1 cellular context compared by ENCODE assay signal in genomic region chr14:20429801-20430669, GRCh38.
TF ChIP-seq lines count a peak whose summit lies in the region.

No MANE protein-coding gene starts in this region.

TF ChIP-seq in HepG2, 621 proteins besides CTCF, POLR2A, EP300 and RAD21 (continues in another document):
- TF ChIP-seq ZZZ3 (CRISPR knock-in tag; IDR thresholded peaks at IDR 0.05; ENCODE audit: borderline replicate concordance) (no peak), ZNF318 (CRISPR knock-in tag; IDR thresholded peaks at IDR 0.05) (0 out of 2 replicates have a peak, but pooled peaks have one; percentile 30), RXRB (CRISPR knock-in tag; IDR thresholded peaks at IDR 0.05; ENCODE audit: borderline replicate concordance) (peak; percentile 35; the same call in 1 of the 2 replicates), RBM39 (IDR thresholded peaks at IDR 0.05; ENCODE audit: low read depth, low read length, poor library complexity, severe bottlenecking) (peak; percentile 45), THAP11 (CRISPR knock-in tag; IDR thresholded peaks at IDR 0.05) (0 out of 2 replicates have a peak, but pooled peaks have one; percentile 25), ZBTB33 (CRISPR knock-in tag; IDR thresholded peaks at IDR 0.05) (0 out of 2 replicates have a peak, but pooled peaks have one; percentile 26), TRIM24 (CRISPR knock-in tag; IDR thresholded peaks at IDR 0.05) (no peak), SAP130 (CRISPR knock-in tag; IDR thresholded peaks at IDR 0.05; ENCODE audit: low read depth) (peak; percentile 61), ARID4A (CRISPR knock-in tag; IDR thresholded peaks at IDR 0.05; ENCODE audit: borderline replicate concordance) (peak; percentile 54; the same call in 1 of the 2 replicates), XRCC5 (optimal IDR thresholded peaks at IDR 0.05; ENCODE audit: low read length) (peak; percentile 20), ZNF709 (CRISPR knock-in tag; IDR thresholded peaks at IDR 0.05) (0 out of 2 replicates have a peak, but pooled peaks have one; percentile 74), CERS6 (CRISPR knock-in tag; IDR thresholded peaks at IDR 0.05) (no peak), ZNF574 (CRISPR knock-in tag; IDR thresholded peaks at IDR 0.05) (peak; percentile 58; the same call in 1 of the 2 replicates), ZSCAN5A (CRISPR knock-in tag; IDR thresholded peaks at IDR 0.05; ENCODE audit: borderline replicate concordance) (no peak), RARA (CRISPR knock-in tag; IDR thresholded peaks at IDR 0.05) (peak; percentile 54), REL (CRISPR knock-in tag; conservative IDR thresholded peaks at IDR 0.05) (no peak), THAP9 (CRISPR knock-in tag; IDR thresholded peaks at IDR 0.05; ENCODE audit: borderline replicate concordance) (peak; percentile 52; the same call in 1 of the 2 replicates), ZNF501 (CRISPR knock-in tag; IDR thresholded peaks at IDR 0.05) (peak; percentile 81), ZNF572 (CRISPR knock-in tag; IDR thresholded peaks at IDR 0.05) (0 out of 2 replicates have a peak, but pooled peaks have one; percentile 23), HOXA3 (CRISPR knock-in tag; IDR thresholded peaks at IDR 0.05) (peak; percentile 34; the same call in 1 of the 2 replicates), MYC (CRISPR knock-in tag; IDR thresholded peaks at IDR 0.05; ENCODE audit: borderline replicate concordance) (peak; percentile 83; the same call in 1 of the 2 replicates), IRF2 (CRISPR knock-in tag; IDR thresholded peaks at IDR 0.05) (0 out of 2 replicates have a peak, but pooled peaks have one; percentile 41), MTA1 (CRISPR knock-in tag; IDR thresholded peaks at IDR 0.05; ENCODE audit: borderline replicate concordance) (peak; percentile 82; the same call in 1 of the 2 replicates), NR2F6 (IDR thresholded peaks at IDR 0.05) (peak; percentile 89), NR2F6 (CRISPR knock-in tag; IDR thresholded peaks at IDR 0.05) (peak; percentile 97), ZNF644 (CRISPR knock-in tag; IDR thresholded peaks at IDR 0.05; ENCODE audit: low read depth) (0 out of 2 replicates have a peak, but pooled peaks have one; percentile 20), HIC2 (CRISPR knock-in tag; IDR thresholded peaks at IDR 0.05; ENCODE audit: low read depth) (peak; percentile 74; the same call in 1 of the 2 replicates), ZNF777 (CRISPR knock-in tag; IDR thresholded peaks at IDR 0.05) (no peak)
